14 cellular contexts compared by ENCODE assay signal in genomic region chr10:78203915-78204818, GRCh38.
DNase-seq lines count a peak whose midpoint lies in the region; ATAC-seq and TF ChIP-seq lines count a peak whose summit lies in the region.
"Had no signal": no experiment of that assay in that cellular context is flagged by ENCODE, and none has a peak within 500 bp of the region (broad histone marks: within the 10 kb centered on the region; RNA-seq: fewer than 3 reads in every experiment).

No MANE protein-coding gene starts in this region.

- POLR2A ChIA-PET in SK-N-SH (lab: Yijun Ruan, JAX) = interaction anchor here (0.8 kb wide), 1 partner anchor 998 kb away, joined by 4 read pairs; no protein-coding TSS in a partner anchor
- POLR2A ChIA-PET in T-cell (lab: Charles Lee) = no interaction called here

- TF ChIP-seq CTCF in SK-N-SH (IDR thresholded peaks at IDR 0.05) (no peak), vagina (IDR thresholded peaks at IDR 0.05) (no peak)

- TF ChIP-seq EP300 in SK-N-SH (IDR thresholded peaks at IDR 0.05; ENCODE audit: borderline replicate concordance in 1 of 2, low read depth in 1 of 2, low read length in 1 of 2) = peak in 1 of 2 experiments; percentile 86; a peak in 2 of 4 replicates

- H3F3A ChIP-seq in SK-N-SH (replicated peaks; ENCODE audit: insufficient read depth) = peaks cover 11% of the 10 kb centered on the region

- no peaks in the 10 kb centered on the region for H3K36me3 ChIP-seq in BLaER1 treated with 17β-estradiol and CSF1 and Interleukin-3, amounts not matched to agents 10 nM and 100 nM
- no peaks in the 10 kb centered on the region for H3K36me3 ChIP-seq in SK-N-SH (replicated peaks in 1 of 2; ENCODE audit: control insufficient read depth in 1 of 2, insufficient read depth in 2 of 2, low read length in 1 of 2)
- H3K36me3 ChIP-seq in vagina = no peaks in the 10 kb centered on the region
- H3K36me3 ChIP-seq: Peyer's patch had no signal

- no peaks in the 10 kb centered on the region for H3K9me2 ChIP-seq in SK-N-SH

- TF ChIP-seq POLR2A in vagina (IDR thresholded peaks at IDR 0.05) = no peak

- H3K27ac ChIP-seq in BLaER1 treated with 17β-estradiol and CSF1 and Interleukin-3, amounts not matched to agents 10 nM and 100 nM = peak overlapping the region in 7 of 11 experiments; percentile 17 to 77 (median 50); a peak in 10 of 22 replicates
- H3K27ac ChIP-seq in SK-N-SH (ENCODE audit: low read depth in 2 of 2, low read length in 1 of 2) (peak overlapping the region in 1 of 2 experiments; percentile 67; a peak in 2 of 4 replicates), vagina (no peak overlapping the region)
- H3K27ac ChIP-seq: Peyer's patch had no signal

- peak overlapping the region in 5 of 11 experiments; percentile 7 to 55 (median 36); a peak in 10 of 22 replicates for H3K9ac ChIP-seq in BLaER1 treated with 17β-estradiol and CSF1 and Interleukin-3, amounts not matched to agents 10 nM and 100 nM
- peak overlapping the region; percentile 33; the same call in 1 of the 2 replicates for H3K9ac ChIP-seq in SK-N-SH

- no peaks in the 10 kb centered on the region for H3K79me2 ChIP-seq in SK-N-SH (ENCODE audit: insufficient read depth)

- WGBS in SK-N-SH (ENCODE audit: low lambda C conversion rate) = 67% methylated on average over 9 of the region's 9 CpGs

- no peak overlapping the region for H2AFZ ChIP-seq in SK-N-SH (ENCODE audit: low read depth)

- ATAC-seq in T-cell (replicated peaks in 1 of 4) = no peak
- ATAC-seq in left colon = no peak
- ATAC-seq: activated naive CD4-positive, alpha-beta T cell treated with anti-CD3 and anti-CD28 coated beads, Interleukin-2, amount 50 U/mL, for 72 hours; CD8-positive, alpha-beta T cell had no signal

- no peaks in the 10 kb centered on the region for H3K36me3 Mint-ChIP-seq in T-cell
- H3K36me3 Mint-ChIP-seq: activated naive CD4-positive, alpha-beta T cell treated with anti-CD3 and anti-CD28 coated beads, Interleukin-2, amount 50 U/mL, for 72 hours; CD8-positive, alpha-beta T cell had no signal

- TF ChIP-seq RAD21 in SK-N-SH (IDR thresholded peaks at IDR 0.05; ENCODE audit: low read length) = peak; percentile 6

- in situ Hi-C loops in KBM-7 (cut with MboI; ENCODE audit: low pct_unique_long_range_greater_than_20kb, low sequenced_read_pairs) = no loop called here

- no peaks in the 10 kb centered on the region for H3K9me3 ChIP-seq in BLaER1 treated with 17β-estradiol and CSF1 and Interleukin-3, amounts not matched to agents 10 nM and 100 nM (replicated peaks in 1 of 11)
- no peaks in the 10 kb centered on the region for H3K9me3 ChIP-seq in SK-N-SH
- H3K9me3 ChIP-seq in vagina = no peaks in the 10 kb centered on the region
- H3K9me3 ChIP-seq: Peyer's patch had no signal

- intact Hi-C loops in vagina (cut with DNase I) = no loop called here
- intact Hi-C loops in left colon (cut with DNase I, micrococcal nuclease) = no loop called here

- peaks cover 0 to 6% (median 5%) of the 10 kb centered on the region in 3 donors for H3K4me1 Mint-ChIP-seq in T-cell

- H4K20me1 ChIP-seq in BLaER1 treated with 17β-estradiol and CSF1 and Interleukin-3, amounts not matched to agents 10 nM and 100 nM = 0 out of 22 replicates have a peak, but pooled peaks cover 0 to 2% (median 0%) of the 10 kb centered on the region in 11 experiments
- H4K20me1 ChIP-seq in SK-N-SH (ENCODE audit: insufficient read depth) = no peaks in the 10 kb centered on the region

- H3K27me3 ChIP-seq in BLaER1 treated with 17β-estradiol and CSF1 and Interleukin-3, amounts not matched to agents 10 nM and 100 nM = no peaks in the 10 kb centered on the region
- H3K27me3 ChIP-seq in SK-N-SH (ENCODE audit: insufficient read depth) (no peaks in the 10 kb centered on the region), vagina (no peaks in the 10 kb centered on the region)
- H3K27me3 ChIP-seq: Peyer's patch had no signal

- no peak overlapping the region for H3K4me3 Mint-ChIP-seq in T-cell
- H3K4me3 Mint-ChIP-seq: activated CD4-positive, alpha-beta T cell treated with anti-CD3 and anti-CD28 coated beads, Interleukin-2, amount 10 ng/mL, durations not matched to agents 7 days and 5 days; CD8-positive, alpha-beta T cell had no signal

- CTCF ChIA-PET in SK-N-SH (lab: Yijun Ruan, JAX) = interaction anchor here (1.0 to 4.8 kb wide), 3 partner anchors 28 to 991 kb away, joined by 3 to 45 read pairs (median 4); no protein-coding TSS in a partner anchor
- CTCF ChIA-PET in T-cell (lab: Charles Lee) = no interaction called here

- H3K9me3 Mint-ChIP-seq in T-cell = no peaks in the 10 kb centered on the region
- H3K9me3 Mint-ChIP-seq: activated CD4-positive, alpha-beta T cell treated with anti-CD3 and anti-CD28 coated beads, Interleukin-2, amount 10 ng/mL, durations not matched to agents 7 days and 5 days; activated naive CD4-positive, alpha-beta T cell treated with anti-CD3 and anti-CD28 coated beads, Interleukin-2, amount 50 U/mL, for 72 hours; CD8-positive, alpha-beta T cell had no signal

- no peaks in the 10 kb centered on the region for H3K27me3 Mint-ChIP-seq in T-cell
- H3K27me3 Mint-ChIP-seq: activated CD4-positive, alpha-beta T cell treated with anti-CD3 and anti-CD28 coated beads, Interleukin-2, amount 10 ng/mL, durations not matched to agents 7 days and 5 days had no signal

- peaks cover 27 to 44% (median 39%) of the 10 kb centered on the region in 10 experiments for H3K4me1 ChIP-seq in BLaER1 treated with 17β-estradiol and CSF1 and Interleukin-3, amounts not matched to agents 10 nM and 100 nM
- H3K4me1 ChIP-seq in SK-N-SH (ENCODE audit: control insufficient read depth in 1 of 2, insufficient read depth in 2 of 2, low read depth in 1 of 2, low read length in 1 of 2) = peaks cover 17 to 57% of the 10 kb centered on the region in 2 experiments
- H3K4me1 ChIP-seq in vagina = no peaks in the 10 kb centered on the region
- H3K4me1 ChIP-seq: Peyer's patch had no signal

- no peak overlapping the region for H3K27ac Mint-ChIP-seq in T-cell
- H3K27ac Mint-ChIP-seq: activated CD4-positive, alpha-beta T cell treated with anti-CD3 and anti-CD28 coated beads, Interleukin-2, amount 10 ng/mL, durations not matched to agents 7 days and 5 days; CD8-positive, alpha-beta T cell had no signal

- no peak overlapping the region for H3K4me3 ChIP-seq in BLaER1 treated with 17β-estradiol and CSF1 and Interleukin-3, amounts not matched to agents 10 nM and 100 nM
- no peak overlapping the region for H3K4me3 ChIP-seq in SK-N-SH (ENCODE audit: low read depth in 2 of 2, low read length in 1 of 2)
- no peak overlapping the region for H3K4me3 ChIP-seq in vagina
- H3K4me3 ChIP-seq: Peyer's patch had no signal

- H3K4me2 ChIP-seq in BLaER1 treated with 17β-estradiol and CSF1 and Interleukin-3, amounts not matched to agents 10 nM and 100 nM = peak overlapping the region; percentile 64 to 90 (median 79)
- H3K4me2 ChIP-seq in SK-N-SH = peak overlapping the region; percentile 54; the same call in 1 of the 2 replicates

- peak; percentile 29 for DNase-seq in KBM-7
- DNase-seq in SK-N-SH = peak; percentile 87
- peak; percentile 17 for DNase-seq in kidney tubule cell (ENCODE audit: low spot score)
- no peak for DNase-seq in vagina (ENCODE audit: extremely low spot score in 2 of 2)
- DNase-seq in T-cell = no peak
- DNase-seq in NCI-H187 (lab: John Stamatoyannopoulos, UW) = no peak
- DNase-seq in left colon = no peak
- DNase-seq: activated CD4-positive, alpha-beta T cell treated with anti-CD3 and anti-CD28 coated beads, Interleukin-2, amount 10 ng/mL, durations not matched to agents 7 days and 5 days; CD8-positive, alpha-beta T cell; islet precursor cell; KG1; Peyer's patch had no signal

TF ChIP-seq in SK-N-SH, 30 proteins besides CTCF, POLR2A, EP300 and RAD21 (continues in another document):
- TF ChIP-seq FOSL2 (IDR thresholded peaks at IDR 0.05; ENCODE audit: borderline replicate concordance, low read depth) (no peak), RXRA (IDR thresholded peaks at IDR 0.05; ENCODE audit: borderline replicate concordance, low read depth) (no peak), TAF1 (IDR thresholded peaks at IDR 0.05; ENCODE audit: borderline replicate concordance, low read depth, low read length) (no peak), CHD2 (IDR thresholded peaks at IDR 0.05; ENCODE audit: low read length, partially characterized antibody) (peak; percentile 13), REST (IDR thresholded peaks at IDR 0.05; ENCODE audit: low read depth, low read length) (no peak), GABPA (IDR thresholded peaks at IDR 0.05; ENCODE audit: low read depth) (no peak), ELF1 (IDR thresholded peaks at IDR 0.05) (no peak), IRF3 (IDR thresholded peaks at IDR 0.05; ENCODE audit: low read depth, low read length) (no peak)

Comparison
In these comparisons a context has a peak if more than half of its experiments do, and no peak if none do; other contexts are left out.
1. DNase-seq: peak in KBM-7 (single experiment), SK-N-SH (single experiment) and kidney tubule cell (single experiment); none in vagina (0 of 2), T-cell (0 of 34), NCI-H187 (0 of 2) and left colon (0 of 2).